In the genomic region with DNA sequence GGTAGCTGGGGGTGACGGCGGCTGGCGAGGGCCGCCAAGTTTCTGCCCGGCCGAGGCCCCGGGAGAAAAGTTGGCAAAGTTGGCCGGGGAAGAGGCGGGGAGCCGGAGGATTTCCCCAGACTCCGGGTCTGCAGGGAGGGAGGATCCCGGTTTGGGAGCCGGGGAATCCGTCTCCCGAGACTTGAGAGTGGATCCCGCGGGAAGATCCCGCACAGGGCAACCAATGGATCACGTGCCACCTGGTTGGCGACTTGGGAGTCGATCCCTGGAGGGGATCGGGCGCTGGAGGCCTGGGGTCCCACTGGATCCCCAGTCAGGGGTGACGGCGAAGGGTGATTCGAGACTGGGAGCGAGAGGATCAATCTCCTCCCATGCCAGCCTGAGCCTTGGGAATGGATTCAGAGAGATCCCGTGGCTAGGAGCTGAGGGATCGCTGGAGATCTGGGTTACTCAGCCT, we compare ENCODE assay signal across 8 cellular contexts. TPM values are rescaled to one million over a fixed set of nuclear protein-coding genes. Genes with fewer than 3 reads are reported as not detected.
DNase-seq lines count a peak whose midpoint lies in the region; ATAC-seq, FAIRE-seq and TF ChIP-seq lines count a peak whose summit lies in the region.

No MANE protein-coding gene starts in this region.

- no peaks in the 10 kb centered on the region for H3K9me3 ChIP-seq in mucosa of stomach (ENCODE audit: control insufficient read depth, low read length)

- no peak for TF ChIP-seq CTCF in epithelial cell of esophagus (IDR thresholded peaks at IDR 0.05; ENCODE audit: insufficient read depth, low read depth, low read length, missing control alignments)

- FAIRE-seq in urothelium cell line (lab: Jason Lieb, UNC) (no peak), GM12892 (lab: Jason Lieb, UNC) (no peak)

- no peaks in the 10 kb centered on the region for H3K36me3 ChIP-seq in mucosa of stomach (ENCODE audit: control insufficient read depth, insufficient read depth, low read length)

- DNase-seq in AG08395 (ENCODE audit: low spot score) (peak; percentile 66), H4 (ENCODE audit: low spot score) (peak; percentile 19), epithelial cell of esophagus (ENCODE audit: low read depth) (peak; percentile 78), urothelium cell line (ENCODE audit: low spot score) (peak; percentile 93), GM12892 (ENCODE audit: insufficient read length) (no peak)
- DNase-seq in activated naive CD4-positive, alpha-beta T cell treated with anti-CD3 and anti-CD28 coated beads, Interleukin-2, amount 50 U/mL, for 16 hours, result no peak

- H3K9ac ChIP-seq in mucosa of stomach (ENCODE audit: low read length), result peak overlapping the region; percentile 93

- H3K27me3 ChIP-seq in mucosa of stomach (ENCODE audit: control insufficient read depth, insufficient read depth, low read length), result peaks cover 2% of the 10 kb centered on the region

- H3K4me3 ChIP-seq in epithelial cell of esophagus (ENCODE audit: low read length) (peak overlapping the region; percentile 97), mucosa of stomach (ENCODE audit: low read length) (peak overlapping the region; percentile 77)

- peaks cover 20% of the 10 kb centered on the region for H3K4me1 ChIP-seq in mucosa of stomach (ENCODE audit: control insufficient read depth, insufficient read depth, low read length)

- no peak for TF ChIP-seq POLR2A in GM12892 (IDR thresholded peaks at IDR 0.05; ENCODE audit: low read depth, low read length)

- ATAC-seq in SK-N-SH treated with all-trans-retinoic acid at 6 μM for 48 hours, result peak; percentile 73

TF ChIP-seq in SK-N-SH treated with all-trans-retinoic acid at 6 μM for 48 hours, 23 proteins besides CTCF, POLR2A, EP300 and RAD21:
- TF ChIP-seq ZNF70 (CRISPR knock-in tag; IDR thresholded peaks at IDR 0.05) (peak; percentile 88), PPARA (CRISPR knock-in tag; IDR thresholded peaks at IDR 0.05; ENCODE audit: borderline replicate concordance) (no peak)
TF ChIP-seq in SK-N-SH treated with all-trans-retinoic acid at 6 μM for 48 hours: peak in this region for 1.

RNA-seq across cellular contexts. Expression of a gene that starts 0.3 kb away (rescaled TPM):
- 1.7 and 3.2 TPM in 2 replicates for total RNA-seq in H4 (2014; rRNA removed; shearing (Covaris generic))
- polyA plus RNA-seq in GM12892 (2012; ENCODE audit: missing spikeins), result 0.23 TPM

RNA-seq across cellular contexts. Expression of a gene that starts 6.4 kb away (rescaled TPM):
- not detected in 2 replicates for total RNA-seq in H4 (2014; rRNA removed; shearing (Covaris generic))
- polyA plus RNA-seq in GM12892 (2012; ENCODE audit: missing spikeins), result not detected

Comparison
In these comparisons a context has a peak if more than half of its experiments do, and no peak if none do; other contexts are left out.
1. DNase-seq: peak in AG08395 (single experiment), H4 (single experiment), epithelial cell of esophagus (single experiment) and urothelium cell line (single experiment); none in GM12892 (single experiment) and activated naive CD4-positive, alpha-beta T cell treated with anti-CD3 and anti-CD28 coated beads, Interleukin-2, amount 50 U/mL, for 16 hours (single experiment).